ENCODE assay signal across 8 cellular contexts in genomic region chr10:22086730-22087364, GRCh38.
A peak's percentile ranks its signal among the peaks of the same experiment; 100 is the strongest.
DNase-seq lines count a peak whose midpoint lies in the region; ATAC-seq, FAIRE-seq and TF ChIP-seq lines count a peak whose summit lies in the region.

No MANE protein-coding gene starts in this region.

- peak; percentile 11 for DNase-seq in G401 (ENCODE audit: low spot score)
- peak; percentile 46 for DNase-seq in NCI-H774 (lab: John Stamatoyannopoulos, UW)
- DNase-seq in fibroblast of villous mesenchyme (ENCODE audit: low read depth), result peak; percentile 90
- DNase-seq in pancreas, result peak; percentile 77 to 89 (median 86)
- no peak for DNase-seq in activated CD4-positive, alpha-beta T cell treated with anti-CD3 and anti-CD28 coated beads for 48 hours
- DNase-seq in ACHN, result no peak

- peak; percentile 92 for FAIRE-seq in pancreas (lab: Jason Lieb, UNC)

- WGBS in pancreas, 2 donors, result 18 to 22% methylated on average over 5 of the region's 5 CpGs

- peaks cover 12% of the 10 kb centered on the region in 3 donors for H3K4me1 ChIP-seq in pancreas

- ATAC-seq in pancreas (peak; percentile 99 to 100 (median 100)), GM18873 (IDR thresholded peaks at IDR 0.05; ENCODE audit: low FRiP score, unreplicated experiment) (no peak), HG02623 (IDR thresholded peaks at IDR 0.05; ENCODE audit: unreplicated experiment) (no peak)

- H3K36me3 ChIP-seq in pancreas, result no peaks in the 10 kb centered on the region

- intact Hi-C loops in pancreas (cut with DNase I), result no loop called here

- in situ Hi-C loops in G401 (cut with HindIII; ENCODE audit: low sequenced_read_pairs) (no loop called here), ACHN (cut with HindIII; ENCODE audit: low pct_ligation_motif_present, low pct_unique_long_range_greater_than_20kb, low sequenced_read_pairs) (no loop called here)

- no peaks in the 10 kb centered on the region for H3K9me3 ChIP-seq in pancreas

- no peaks in the 10 kb centered on the region for H3K27me3 ChIP-seq in pancreas

- TF ChIP-seq CTCF in fibroblast of villous mesenchyme (IDR thresholded peaks at IDR 0.05; ENCODE audit: insufficient read depth, low read depth, low read length), result no peak
- no peak for TF ChIP-seq CTCF in pancreas (IDR thresholded peaks at IDR 0.05)

- H3K4me3 ChIP-seq in fibroblast of villous mesenchyme (ENCODE audit: low read depth, low read length) (no peak overlapping the region), pancreas (no peak overlapping the region)

- H3K27ac ChIP-seq in pancreas, result peak overlapping the region in 2 of 4 donors; percentile 8 to 48

Comparison
In these comparisons a context has a peak if more than half of its experiments do, and no peak if none do; other contexts are left out.
1. DNase-seq: peak in G401 (single experiment), NCI-H774 (single experiment), fibroblast of villous mesenchyme (single experiment) and pancreas (6 of 6); none in activated CD4-positive, alpha-beta T cell treated with anti-CD3 and anti-CD28 coated beads for 48 hours (single experiment) and ACHN (single experiment).
2. ATAC-seq: peak in pancreas (4 of 4); none in GM18873 (single experiment) and HG02623 (single experiment).